9 cellular contexts compared by ENCODE assay signal in the genomic region with DNA sequence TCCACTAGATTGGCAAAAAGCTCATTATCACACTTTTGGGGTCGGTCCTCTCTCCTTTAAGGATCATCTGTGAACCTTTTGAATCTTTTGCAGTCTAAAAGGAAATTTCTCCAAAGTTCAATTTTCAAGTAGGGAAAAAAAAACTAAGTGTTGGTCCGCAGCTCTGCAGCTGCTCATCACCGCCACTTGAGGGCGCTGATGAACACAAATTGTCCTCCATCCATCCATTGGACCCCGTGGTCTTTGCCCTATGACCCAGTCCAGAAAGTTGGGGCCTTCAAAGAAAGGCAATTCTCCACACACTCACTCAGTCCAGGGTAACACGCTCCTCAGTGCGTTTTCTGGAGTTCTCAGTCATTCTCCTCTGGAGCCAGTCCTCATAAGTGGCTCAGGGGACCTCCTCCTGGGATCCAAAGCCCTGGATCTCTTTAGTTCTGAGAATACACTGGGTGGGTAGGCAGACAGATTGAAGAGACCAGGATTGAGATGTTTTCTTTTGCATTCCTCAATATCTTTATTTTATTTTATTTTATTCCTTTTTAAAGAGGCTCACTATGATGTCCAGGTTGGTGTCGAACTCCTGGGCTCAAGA.
DNase-seq lines count a peak whose midpoint lies in the region; ATAC-seq and TF ChIP-seq lines count a peak whose summit lies in the region.
"Had no signal": no experiment of that assay in that cellular context is flagged by ENCODE, and none has a peak within 500 bp of the region (broad histone marks: within the 10 kb centered on the region; RNA-seq: fewer than 3 reads in every experiment).

No MANE protein-coding gene starts in this region.

- H3K27me3 Mint-ChIP-seq in HFFc6 (ENCODE audit: insufficient read depth), result peaks cover 1% of the 10 kb centered on the region; the same call in 1 of the 2 replicates
- peaks cover 6% of the 10 kb centered on the region for H3K27me3 Mint-ChIP-seq in brain
- H3K27me3 Mint-ChIP-seq in mesothelial cell of epicardium (ENCODE audit: low read depth), result no peaks in the 10 kb centered on the region

- H3K27ac Mint-ChIP-seq in HFFc6 (no peak overlapping the region), brain (no peak overlapping the region), mesothelial cell of epicardium (no peak overlapping the region)

- no peak overlapping the region for H3K27ac ChIP-seq in gastroesophageal sphincter
- H3K27ac ChIP-seq: SJCRH30 had no signal

- peaks cover 0 to 4% (median 0%) of the 10 kb centered on the region in 3 donors for H3K9me3 ChIP-seq in gastroesophageal sphincter
- H3K9me3 ChIP-seq: SJCRH30 had no signal

- H3K9me3 Mint-ChIP-seq in HFFc6 (peaks cover 14% of the 10 kb centered on the region), brain (peaks cover 3 to 11% (median 6%) of the 10 kb centered on the region in 5 experiments), mesothelial cell of epicardium (peaks cover 4% of the 10 kb centered on the region)

- TF ChIP-seq EP300 in gastroesophageal sphincter (IDR thresholded peaks at IDR 0.05), result no peak

- peaks cover 4% of the 10 kb centered on the region; the same call in 1 of the 2 replicates for H3K36me3 Mint-ChIP-seq in HFFc6 (ENCODE audit: low read depth)
- no peaks in the 10 kb centered on the region for H3K36me3 Mint-ChIP-seq in brain
- H3K36me3 Mint-ChIP-seq in mesothelial cell of epicardium, result no peaks in the 10 kb centered on the region

- H3K36me3 ChIP-seq in gastroesophageal sphincter, result no peaks in the 10 kb centered on the region
- H3K36me3 ChIP-seq: SJCRH30 had no signal

- no peak overlapping the region for H3K4me3 Mint-ChIP-seq in HFFc6
- no peak overlapping the region for H3K4me3 Mint-ChIP-seq in brain
- no peak overlapping the region for H3K4me3 Mint-ChIP-seq in mesothelial cell of epicardium

- H3K4me3 ChIP-seq in gastroesophageal sphincter, result no peak overlapping the region
- H3K4me3 ChIP-seq: SJCRH30 had no signal

- peak; percentile 79 for TF ChIP-seq CTCF in HFFc6 (IDR thresholded peaks at IDR 0.05)
- TF ChIP-seq CTCF in brain (conservative IDR thresholded peaks at IDR 0.05), result peak; percentile 56 to 72
- peak; percentile 69 for TF ChIP-seq CTCF in mesothelial cell of epicardium (IDR thresholded peaks at IDR 0.05; ENCODE audit: unreplicated experiment)
- peak in 1 of 4 experiments; percentile 23 for TF ChIP-seq CTCF in gastroesophageal sphincter (IDR thresholded peaks at IDR 0.05)

- no peaks in the 10 kb centered on the region for H3K4me1 Mint-ChIP-seq in HFFc6 (ENCODE audit: low read depth)
- H3K4me1 Mint-ChIP-seq in brain, result no peaks in the 10 kb centered on the region
- H3K4me1 Mint-ChIP-seq in mesothelial cell of epicardium, result no peaks in the 10 kb centered on the region

- ATAC-seq in gastroesophageal sphincter, result no peak
- ATAC-seq in GM21515 (IDR thresholded peaks at IDR 0.05; ENCODE audit: unreplicated experiment), result no peak
- ATAC-seq in GM18867 (IDR thresholded peaks at IDR 0.05; ENCODE audit: unreplicated experiment), result no peak

- DNase-seq in ELF-1 (ENCODE audit: low read depth, low spot score), result peak; percentile 58
- DNase-seq in HFFc6, result no peak
- no peak for DNase-seq in mesothelial cell of epicardium (ENCODE audit: low spot score in 2 of 2, unreplicated experiment in 2 of 2)
- DNase-seq in activated CD4-positive, CD25-positive, alpha-beta regulatory T cell treated with anti-CD3 and anti-CD28 coated beads, Interleukin-2, amount 50 U/mL, for 72 hours, result no peak

- H3K27me3 ChIP-seq in gastroesophageal sphincter, result no peaks in the 10 kb centered on the region
- H3K27me3 ChIP-seq: SJCRH30 had no signal

- no peaks in the 10 kb centered on the region for H3K4me1 ChIP-seq in gastroesophageal sphincter
- H3K4me1 ChIP-seq: SJCRH30 had no signal

- 34 to 59% methylated on average over 5 to 8 of the region's 8 CpGs for WGBS in gastroesophageal sphincter (ENCODE audit: low coverage in 1 of 2), 2 donors

- TF ChIP-seq POLR2A in gastroesophageal sphincter (IDR thresholded peaks at IDR 0.05), result no peak
